Comparison of ENCODE assay signal across 1 cellular context in the genomic region with DNA sequence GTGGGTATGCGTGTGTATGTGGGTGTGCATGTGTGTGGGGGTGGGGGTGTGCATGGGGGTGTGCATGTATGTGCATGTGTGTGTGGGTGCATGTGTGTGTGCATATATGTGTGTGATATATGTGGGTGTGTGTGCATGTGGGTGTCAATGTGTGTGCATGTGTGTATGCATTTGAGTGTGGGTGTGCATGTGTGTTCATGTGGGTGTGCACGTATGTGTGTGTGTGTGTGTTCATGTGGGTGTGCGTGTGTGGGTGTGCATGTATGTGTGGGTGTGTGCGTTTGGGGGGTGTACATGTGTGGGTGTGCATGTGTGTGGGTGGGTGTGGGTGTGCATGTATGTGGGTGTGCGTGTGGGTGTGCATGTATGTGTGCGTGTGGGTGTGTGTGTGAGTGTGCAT.
TF ChIP-seq lines count a peak whose summit lies in the region.

No MANE protein-coding gene starts in this region.

TF ChIP-seq in H1, 55 proteins besides CTCF, POLR2A, EP300 and RAD21:
- TF ChIP-seq CEBPB (IDR thresholded peaks at IDR 0.05; ENCODE audit: low read depth, low read length) (no peak), KDM5A (IDR thresholded peaks at IDR 0.05; ENCODE audit: low read length) (no peak), ASH2L (IDR thresholded peaks at IDR 0.05; ENCODE audit: low read length) (no peak), NANOG (IDR thresholded peaks at IDR 0.05; ENCODE audit: insufficient read depth, low read depth, low read length, poor library complexity, severe bottlenecking) (no peak), BCL11A (IDR thresholded peaks at IDR 0.05; ENCODE audit: low read depth in 2 of 2, low read length in 2 of 2) (no peak), CTBP2 (IDR thresholded peaks at IDR 0.05; ENCODE audit: borderline replicate concordance, insufficient read depth, insufficient read length, low read length) (no peak), TEAD4 (IDR thresholded peaks at IDR 0.05; ENCODE audit: low read depth, low read length) (no peak), EZH2 (IDR thresholded peaks at IDR 0.05; ENCODE audit: low read depth, low read length, severe bottlenecking) (no peak), RBBP5 (IDR thresholded peaks at IDR 0.05; ENCODE audit: borderline replicate concordance, low read depth, low read length) (no peak), SIN3A (conservative IDR thresholded peaks at IDR 0.05 in 1 of 2, IDR thresholded peaks at IDR 0.05 in 1 of 2; ENCODE audit: low read depth in 1 of 2, low read length in 2 of 2) (no peak)
- TF ChIP-seq, protein P1, sequence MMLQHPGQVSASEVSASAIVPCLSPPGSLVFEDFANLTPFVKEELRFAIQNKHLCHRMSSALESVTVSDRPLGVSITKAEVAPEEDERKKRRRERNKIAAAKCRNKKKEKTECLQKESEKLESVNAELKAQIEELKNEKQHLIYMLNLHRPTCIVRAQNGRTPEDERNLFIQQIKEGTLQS (IDR thresholded peaks at IDR 0.05; ENCODE audit: insufficient read depth, low read depth, low read length) = no peak
